8 cellular contexts compared by ENCODE assay signal in genomic region chr11:34915136-34916013, GRCh38. TPM values are rescaled to one million over a fixed set of nuclear protein-coding genes. Genes with fewer than 3 reads are reported as not detected.
DNase-seq lines count a peak whose midpoint lies in the region; ATAC-seq and TF ChIP-seq lines count a peak whose summit lies in the region.

No MANE protein-coding gene starts in this region.

- peaks cover 28% of the 10 kb centered on the region for H3K4me1 ChIP-seq in MM.1S (ENCODE audit: low read length)

- H3F3A ChIP-seq in MM.1S (ENCODE audit: insufficient read depth, low read length): peaks cover 15% of the 10 kb centered on the region

- H2AFZ ChIP-seq in MM.1S (ENCODE audit: low read length): peak overlapping the region; percentile 47

- intact Hi-C loops in left cardiac atrium (cut with DNase I): no loop called here

- H3K9ac ChIP-seq in MM.1S (ENCODE audit: low read length): peak overlapping the region; percentile 88

- no peaks in the 10 kb centered on the region for H4K20me1 ChIP-seq in MM.1S (ENCODE audit: insufficient read depth, low read length)

- H3K4me3 Mint-ChIP-seq in activated T-helper 17 cell treated with anti-CD3 and anti-CD28 coated beads, Interleukin-2, amount 50 U/mL, for 72 hours: peak overlapping the region; percentile 95
- peak overlapping the region; percentile 99 for H3K4me3 Mint-ChIP-seq in progenitor cell of endocrine pancreas (ENCODE audit: low read depth)

- DNase-seq in EL (peak; percentile 2), MM.1S (peak; percentile 19), left cardiac atrium (no peak), progenitor cell of endocrine pancreas (ENCODE audit: low spot score, unreplicated experiment) (no peak), NCI-H1436 (lab: John Stamatoyannopoulos, UW) (no peak)

- peak overlapping the region; percentile 98 for H3K27ac Mint-ChIP-seq in activated T-helper 17 cell treated with anti-CD3 and anti-CD28 coated beads, Interleukin-2, amount 50 U/mL, for 72 hours
- peak overlapping the region; percentile 98 for H3K27ac Mint-ChIP-seq in progenitor cell of endocrine pancreas

- ATAC-seq in GM21619 (IDR thresholded peaks at IDR 0.05; ENCODE audit: unreplicated experiment) (peak; percentile 7), left cardiac atrium (peak; percentile 2 to 4), GM18858 (IDR thresholded peaks at IDR 0.05; ENCODE audit: unreplicated experiment) (no peak)
- ATAC-seq in activated T-helper 17 cell treated with anti-CD3 and anti-CD28 coated beads, Interleukin-2, amount 50 U/mL, for 72 hours (replicated peaks): no peak

- H3K9me3 ChIP-seq in MM.1S (replicated peaks; ENCODE audit: insufficient read depth, low read length): no peaks in the 10 kb centered on the region

- H3K27ac ChIP-seq in MM.1S (ENCODE audit: low read length): peak overlapping the region; percentile 80; the same call in 1 of the 2 replicates

- H3K4me3 ChIP-seq in MM.1S (ENCODE audit: low read length): peak overlapping the region; percentile 80

- no peaks in the 10 kb centered on the region for H3K9me2 ChIP-seq in MM.1S (replicated peaks; ENCODE audit: insufficient read depth, low read length)

- H3K36me3 ChIP-seq in MM.1S (replicated peaks; ENCODE audit: insufficient read depth, low read length): no peaks in the 10 kb centered on the region

- H3K79me2 ChIP-seq in MM.1S (ENCODE audit: low read length): peaks cover 58% of the 10 kb centered on the region

- no peaks in the 10 kb centered on the region for H3K27me3 Mint-ChIP-seq in activated T-helper 17 cell treated with anti-CD3 and anti-CD28 coated beads, Interleukin-2, amount 50 U/mL, for 72 hours
- no peaks in the 10 kb centered on the region for H3K27me3 Mint-ChIP-seq in progenitor cell of endocrine pancreas

- H3K27me3 ChIP-seq in MM.1S (replicated peaks; ENCODE audit: insufficient read depth, low read length): no peaks in the 10 kb centered on the region

- no peaks in the 10 kb centered on the region for H3K36me3 Mint-ChIP-seq in activated T-helper 17 cell treated with anti-CD3 and anti-CD28 coated beads, Interleukin-2, amount 50 U/mL, for 72 hours (ENCODE audit: low read depth)
- peaks cover 16% of the 10 kb centered on the region for H3K36me3 Mint-ChIP-seq in progenitor cell of endocrine pancreas (ENCODE audit: insufficient read depth)

- H3K4me2 ChIP-seq in MM.1S (ENCODE audit: low read depth, low read length): peak overlapping the region; percentile 91

- TF ChIP-seq CTCF in MM.1S (IDR thresholded peaks at IDR 0.05; ENCODE audit: low read length) (no peak), progenitor cell of endocrine pancreas (IDR thresholded peaks at IDR 0.05; ENCODE audit: unreplicated experiment) (no peak)

- H3K4me1 Mint-ChIP-seq in activated T-helper 17 cell treated with anti-CD3 and anti-CD28 coated beads, Interleukin-2, amount 50 U/mL, for 72 hours: peaks cover 32% of the 10 kb centered on the region
- peaks cover 21% of the 10 kb centered on the region for H3K4me1 Mint-ChIP-seq in progenitor cell of endocrine pancreas (ENCODE audit: low read depth)

- H3K9me3 Mint-ChIP-seq in activated T-helper 17 cell treated with anti-CD3 and anti-CD28 coated beads, Interleukin-2, amount 50 U/mL, for 72 hours: no peaks in the 10 kb centered on the region
- H3K9me3 Mint-ChIP-seq in progenitor cell of endocrine pancreas (ENCODE audit: low read depth): peaks cover 6% of the 10 kb centered on the region

RNA-seq across cellular contexts. Expression of gene APIP, which starts 0.8 kb away (rescaled TPM):
- total RNA-seq in activated T-helper 17 cell treated with anti-CD3 and anti-CD28 coated beads, Interleukin-2, amount 50 U/mL, for 72 hours: 10 to 100 TPM; 19.5 to 30.6 TPM
- 10 to 100 TPM; 19.8 to 30.4 TPM for total RNA-seq in left cardiac atrium
- total RNA-seq in progenitor cell of endocrine pancreas: 23.5 and 24.7 TPM in 2 replicates

RNA-seq across cellular contexts. Expression of gene PDHX, which starts 1.0 kb away (rescaled TPM):
- total RNA-seq in activated T-helper 17 cell treated with anti-CD3 and anti-CD28 coated beads, Interleukin-2, amount 50 U/mL, for 72 hours: 10 to 100 TPM; 23.9 to 28.2 TPM
- total RNA-seq in left cardiac atrium (100 to 1,000 TPM in 1 of 2 donors, 10 to 100 TPM in 1; 92.1 to 115 TPM), progenitor cell of endocrine pancreas (39.9 and 42.4 TPM in 2 replicates)

Comparison
In these comparisons a context has a peak if more than half of its experiments do, and no peak if none do; other contexts are left out.
1. DNase-seq: peak in EL (single experiment) and MM.1S (single experiment); none in left cardiac atrium (single experiment), progenitor cell of endocrine pancreas (single experiment) and NCI-H1436 (single experiment).
2. ATAC-seq: peak in GM21619 (single experiment) and left cardiac atrium (2 of 2); none in activated T-helper 17 cell treated with anti-CD3 and anti-CD28 coated beads, Interleukin-2, amount 50 U/mL, for 72 hours (single experiment) and GM18858 (single experiment).